Comparison of ENCODE assay signal across 1 cellular context in genomic region chr11:67367014-67367835, GRCh38.
TF ChIP-seq lines count a peak whose summit lies in the region.

No MANE protein-coding gene starts in this region.

TF ChIP-seq in HepG2, 621 proteins besides CTCF, POLR2A, EP300 and RAD21:
- TF ChIP-seq ZC3H13 (CRISPR knock-in tag; IDR thresholded peaks at IDR 0.05) (no peak), NKX3-1 (CRISPR knock-in tag; IDR thresholded peaks at IDR 0.05) (no peak), KMT2B (CRISPR knock-in tag; IDR thresholded peaks at IDR 0.05) (no peak), ZNF800 (CRISPR knock-in tag; IDR thresholded peaks at IDR 0.05) (no peak), ZSCAN9 (CRISPR knock-in tag; IDR thresholded peaks at IDR 0.05; ENCODE audit: borderline replicate concordance) (no peak), MEIS2 (CRISPR knock-in tag; IDR thresholded peaks at IDR 0.05) (no peak), ZNF276 (CRISPR knock-in tag; IDR thresholded peaks at IDR 0.05; ENCODE audit: low read depth) (no peak), MAFG (CRISPR knock-in tag; IDR thresholded peaks at IDR 0.05) (no peak), GLI4 (CRISPR knock-in tag; IDR thresholded peaks at IDR 0.05; ENCODE audit: borderline replicate concordance) (no peak), ZNF333 (CRISPR knock-in tag; IDR thresholded peaks at IDR 0.05; ENCODE audit: borderline replicate concordance) (no peak), SALL2 (CRISPR knock-in tag; IDR thresholded peaks at IDR 0.05) (no peak), PRMT3 (CRISPR knock-in tag; IDR thresholded peaks at IDR 0.05; ENCODE audit: borderline replicate concordance, low read depth) (no peak), KIAA2018 (CRISPR knock-in tag; IDR thresholded peaks at IDR 0.05; ENCODE audit: borderline replicate concordance) (no peak)
